14 cellular contexts compared by ENCODE assay signal in the genomic region with DNA sequence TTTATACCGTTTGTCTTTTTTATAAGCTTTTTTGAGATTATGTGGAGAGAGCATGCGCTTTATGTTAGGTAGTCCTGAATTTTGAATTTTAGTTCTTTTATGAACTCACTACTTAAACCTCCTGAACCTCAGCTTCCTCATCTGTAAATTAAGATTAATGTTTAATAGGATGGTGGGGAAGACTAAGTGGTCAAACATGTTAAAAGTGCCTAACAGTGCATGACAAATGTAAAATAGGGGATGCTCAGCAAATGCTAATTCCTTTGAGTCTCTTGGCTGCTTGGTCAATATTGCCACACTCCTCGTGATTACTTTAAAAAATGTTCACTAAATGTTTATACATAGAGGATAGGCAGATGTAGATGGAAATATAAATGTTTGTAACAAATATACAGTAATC. TPM values are rescaled to one million over a fixed set of nuclear protein-coding genes. Genes with fewer than 3 reads are reported as not detected.
DNase-seq lines count a peak whose midpoint lies in the region; ATAC-seq, FAIRE-seq and TF ChIP-seq lines count a peak whose summit lies in the region.
"Had no signal": no experiment of that assay in that cellular context is flagged by ENCODE, and none has a peak within 500 bp of the region (broad histone marks: within the 10 kb centered on the region; RNA-seq: fewer than 3 reads in every experiment).

No MANE protein-coding gene starts in this region.

- no peak for TF ChIP-seq POLR2A in HepG2 (IDR thresholded peaks at IDR 0.05; ENCODE audit: insufficient read depth in 1 of 2, low read depth in 2 of 2, low read length in 2 of 2)
- TF ChIP-seq POLR2A in testis (IDR thresholded peaks at IDR 0.05) = no peak

- H3K36me3 ChIP-seq in HepG2 (replicated peaks in 1 of 2; ENCODE audit: control insufficient read depth in 1 of 2, insufficient read depth in 2 of 2, low read length in 2 of 2) = peaks cover 0 to 9% of the 10 kb centered on the region in 2 experiments; a peak in 2 of 5 replicates
- no peaks in the 10 kb centered on the region for H3K36me3 ChIP-seq in testis (ENCODE audit: low read depth, missing control alignments)
- H3K36me3 ChIP-seq: left lung had no signal

- H3K36me3 Mint-ChIP-seq in activated CD4-positive, alpha-beta memory T cell treated with anti-CD3 and anti-CD28 coated beads for 36 hours = peaks cover 14% of the 10 kb centered on the region

- no peak for TF ChIP-seq EP300 in HepG2 (IDR thresholded peaks at IDR 0.05; ENCODE audit: low read depth in 2 of 2, low read length in 2 of 2)
- no peak for TF ChIP-seq EP300 in HepG2 (CRISPR knock-in tag; IDR thresholded peaks at IDR 0.05; ENCODE audit: borderline replicate concordance)

- no peak overlapping the region for H3K4me3 Mint-ChIP-seq in activated CD4-positive, alpha-beta memory T cell treated with anti-CD3 and anti-CD28 coated beads for 36 hours
- H3K4me3 Mint-ChIP-seq: dendritic cell treated with granulocyte-macrophage colony-stimulating factor and Interleukin-4, amounts not matched to agents 40 ng/mL and 50 ng/mL, for 4 days; H9 had no signal

- FAIRE-seq in GM18507 (lab: Jason Lieb, UNC) (peak; percentile 86), HepG2 (lab: Jason Lieb, UNC) (no peak)

- POLR2A ChIA-PET in HepG2 (lab: Yijun Ruan, JAX) = interaction anchor here (0.5 kb wide), 1 partner anchor 9 kb away, joined by 3 read pairs; no protein-coding TSS in a partner anchor
- POLR2A ChIA-PET in activated CD4-positive, alpha-beta memory T cell treated with anti-CD3 and anti-CD28 coated beads for 36 hours (lab: Charles Lee) = no interaction called here

- no peak overlapping the region for H3K9ac ChIP-seq in HepG2 (ENCODE audit: insufficient read depth, low read depth, low read length)

- peaks cover 72% of the 10 kb centered on the region for H4K20me1 ChIP-seq in HepG2 (ENCODE audit: insufficient read depth, low read length)

- peak; percentile 17 for DNase-seq in GM18507 (ENCODE audit: extremely low spot score, insufficient read length, low read depth)
- no peak for DNase-seq in HepG2 (ENCODE audit: low spot score)
- DNase-seq in COLO668 (lab: John Stamatoyannopoulos, UW; ENCODE audit: unreplicated experiment) = no peak
- no peak for DNase-seq in OCI-M2 (lab: John Stamatoyannopoulos, UW; ENCODE audit: unreplicated experiment)
- DNase-seq in testis = no peak
- DNase-seq in activated CD4-positive, alpha-beta memory T cell treated with anti-CD3 and anti-CD28 coated beads for 36 hours = no peak
- DNase-seq: foreskin melanocyte, H9, NCI-H1436 treated with DMSO at 0.1 percent for 48 hours, occipital lobe had no signal

- H3K4me3 ChIP-seq in HepG2 (replicated peaks in 1 of 3; ENCODE audit: insufficient read depth in 1 of 3, low read depth in 2 of 3, low read length in 3 of 3) (no peak overlapping the region), testis (no peak overlapping the region)
- H3K4me3 ChIP-seq: left lung had no signal

- in situ Hi-C loops in HepG2 (cut with HindIII; ENCODE audit: extremely low pct_ligation_motif_present, low pct_unique_long_range_greater_than_20kb) = no loop called here

- no peaks in the 10 kb centered on the region for H3K9me3 Mint-ChIP-seq in activated CD4-positive, alpha-beta memory T cell treated with anti-CD3 and anti-CD28 coated beads for 36 hours
- H3K9me3 Mint-ChIP-seq: dendritic cell treated with granulocyte-macrophage colony-stimulating factor and Interleukin-4, amounts not matched to agents 40 ng/mL and 50 ng/mL, for 4 days had no signal

- H3K4me1 ChIP-seq in HepG2 (ENCODE audit: insufficient read depth, low read length) (peaks cover 77% of the 10 kb centered on the region), testis (peaks cover 16% of the 10 kb centered on the region)

- H3K9me3 ChIP-seq in HepG2 (ENCODE audit: low read length) (no peaks in the 10 kb centered on the region), testis (no peaks in the 10 kb centered on the region)
- H3K9me3 ChIP-seq: left lung had no signal

- no peak overlapping the region for H3K27ac Mint-ChIP-seq in activated CD4-positive, alpha-beta memory T cell treated with anti-CD3 and anti-CD28 coated beads for 36 hours
- H3K27ac Mint-ChIP-seq: H9 had no signal

- H2AFZ ChIP-seq in HepG2 (ENCODE audit: low read length) = no peak overlapping the region

- BruUV-seq in HepG2 (replicated peaks; lab: Mats Ljungman, UMichigan) = no TSS peak

- TF ChIP-seq CTCF in HepG2 (CRISPR knock-in tag; IDR thresholded peaks at IDR 0.05) (no peak), testis (IDR thresholded peaks at IDR 0.05) (no peak)

- H3K79me2 ChIP-seq in HepG2 (ENCODE audit: insufficient read depth, low read length) = peaks cover 100% of the 10 kb centered on the region

- peak overlapping the region; percentile 18; the same call in 1 of the 2 replicates for H3K4me2 ChIP-seq in HepG2 (ENCODE audit: low read depth, low read length)

- no peaks in the 10 kb centered on the region for H3K27me3 ChIP-seq in HepG2 (ENCODE audit: control insufficient read depth in 1 of 2, insufficient read depth in 2 of 2, low read length in 2 of 2)
- H3K27me3 ChIP-seq in testis = no peaks in the 10 kb centered on the region
- H3K27me3 ChIP-seq: left lung had no signal

- peaks cover 71% of the 10 kb centered on the region for H3K4me1 Mint-ChIP-seq in activated CD4-positive, alpha-beta memory T cell treated with anti-CD3 and anti-CD28 coated beads for 36 hours (ENCODE audit: low read depth)

- 61% methylated on average over 3 of the region's 3 CpGs for WGBS in HepG2 (ENCODE audit: low lambda C conversion rate)
- WGBS in testis, 2 donors = 68 to 69% methylated on average over 3 of the region's 3 CpGs

- H3K27me3 Mint-ChIP-seq in activated CD4-positive, alpha-beta memory T cell treated with anti-CD3 and anti-CD28 coated beads for 36 hours = no peaks in the 10 kb centered on the region
- H3K27me3 Mint-ChIP-seq: dendritic cell treated with granulocyte-macrophage colony-stimulating factor and Interleukin-4, amounts not matched to agents 40 ng/mL and 50 ng/mL, for 4 days had no signal

- CTCF ChIA-PET in HepG2 (lab: Yijun Ruan, JAX; ENCODE audit: low intra/inter-chr PET ratio, low total read pairs) = no interaction called here
- CTCF ChIA-PET in activated CD4-positive, alpha-beta memory T cell treated with anti-CD3 and anti-CD28 coated beads for 36 hours (lab: Charles Lee) = no interaction called here

- H3K27ac ChIP-seq in HepG2 (ENCODE audit: extremely low read length, insufficient read depth, low read length) (peak overlapping the region; percentile 6), testis (no peak overlapping the region)
- H3K27ac ChIP-seq: left lung had no signal

- intact Hi-C loops in HepG2 (cut with micrococcal nuclease; ENCODE audit: unreplicated experiment) (no loop called here), testis (cut with DNase I; ENCODE audit: low total_unique reads) (no loop called here)
- intact Hi-C loops in activated CD4-positive, alpha-beta memory T cell treated with anti-CD3 and anti-CD28 coated beads for 36 hours (cut with micrococcal nuclease) = no loop called here

- ATAC-seq in GM21381 (IDR thresholded peaks at IDR 0.05; ENCODE audit: unreplicated experiment) (peak; percentile 72), HG03354 (IDR thresholded peaks at IDR 0.05; ENCODE audit: poor library complexity, severe bottlenecking, unreplicated experiment) (peak; percentile 84), HepG2 (no peak)
- ATAC-seq: left lung had no signal

- TF ChIP-seq RAD21 in HepG2 (CRISPR knock-in tag; IDR thresholded peaks at IDR 0.05) = no peak

TF ChIP-seq in HepG2, 621 proteins besides CTCF, POLR2A, EP300 and RAD21:
- TF ChIP-seq CHD2 (IDR thresholded peaks at IDR 0.05; ENCODE audit: low read depth, low read length) (no peak), ATF1 (CRISPR knock-in tag; IDR thresholded peaks at IDR 0.05) (0 out of 2 replicates have a peak, but pooled peaks have one; percentile 34), HOXA9 (CRISPR knock-in tag; IDR thresholded peaks at IDR 0.05; ENCODE audit: borderline replicate concordance) (no peak), ARNT (IDR thresholded peaks at IDR 0.05) (no peak), ZNF235 (CRISPR knock-in tag; IDR thresholded peaks at IDR 0.05; ENCODE audit: borderline replicate concordance) (no peak)

RNA-seq across cellular contexts. Expression of gene BIRC6, which starts 6.8 kb away (rescaled TPM):
- total RNA-seq in HepG2 (2016; rRNA removed; fragmentation: Illumina TruSeq; extraction: Trizol) (120 and 158 TPM in 2 replicates), testis (100 to 1,000 TPM; 177 to 182 TPM)
- total RNA-seq in HepG2 (2016; cell fraction: cytosol; rRNA removed; fragmentation: Illumina TruSeq; extraction: Trizol; ENCODE audit: low read depth) = 98.2 and 106 TPM in 2 replicates
- 111 and 153 TPM in 2 replicates for total RNA-seq in HepG2 (2016; cell fraction: insoluble cytoplasmic fraction; rRNA removed; fragmentation: Illumina TruSeq; extraction: Trizol)
- 68.7 and 72.0 TPM in 2 replicates for total RNA-seq in HepG2 (2016; cell fraction: membrane; rRNA removed; fragmentation: Illumina TruSeq; extraction: Trizol)
- 178 and 187 TPM in 2 replicates for total RNA-seq in HepG2 (2016; cell fraction: nucleus; rRNA removed; fragmentation: Illumina TruSeq; extraction: Trizol)
- polyA plus RNA-seq in HepG2 (2011; rRNA removed) (64.8 and 65.6 TPM in 2 replicates), testis (ENCODE audit: insufficient read depth, low read depth, low replicate concordance) (48.9 TPM)
- polyA plus RNA-seq in HepG2 (2011; cell fraction: cytosol; rRNA removed) = 36.0 and 51.5 TPM in 2 replicates
- 98.6 and 106 TPM in 2 replicates for polyA plus RNA-seq in HepG2 (2011; cell fraction: nucleus; rRNA removed)
- 42.2 and 47.8 TPM in 2 replicates for polyA plus RNA-seq in HepG2 (2012)
- 2.3 and 2.4 TPM in 2 replicates for polyA plus RNA-seq in HepG2 (2016; cell fraction: cytosol; fragmentation: Illumina TruSeq; extraction: Trizol; ENCODE audit: low read depth)
- polyA plus RNA-seq in HepG2 (2016; cell fraction: insoluble cytoplasmic fraction; fragmentation: Illumina TruSeq; extraction: Trizol; ENCODE audit: low read depth) = 64.2 and 67.3 TPM in 2 replicates
- 5.8 and 7.0 TPM in 2 replicates for polyA plus RNA-seq in HepG2 (2016; cell fraction: membrane; fragmentation: Illumina TruSeq; extraction: Trizol; ENCODE audit: low read depth)
- polyA plus RNA-seq in HepG2 (2016; cell fraction: nucleus; fragmentation: Illumina TruSeq; extraction: Trizol; ENCODE audit: insufficient read depth, low read depth) = 59.4 and 64.8 TPM in 2 replicates
- polyA minus RNA-seq in HepG2 (2011; rRNA and poly(A)+ RNA removed; ENCODE audit: low replicate concordance) = 673 and 951 TPM in 2 replicates
- 177 and 213 TPM in 2 replicates for polyA minus RNA-seq in HepG2 (2011; cell fraction: cytosol; rRNA and poly(A)+ RNA removed)
- 675 and 750 TPM in 2 replicates for polyA minus RNA-seq in HepG2 (2011; cell fraction: nucleus; rRNA and poly(A)+ RNA removed)
- 10 to 100 TPM; 58.2 to 62.4 TPM for total RNA-seq in activated CD4-positive, alpha-beta memory T cell treated with anti-CD3 and anti-CD28 coated beads for 36 hours
